ENCODE assay signal across 8 cellular contexts in genomic region chr1:210292276-210292851, GRCh38. TPM values are rescaled to one million over a fixed set of nuclear protein-coding genes. Genes with fewer than 3 reads are reported as not detected.
A peak's percentile ranks its signal among the peaks of the same experiment; 100 is the strongest.
DNase-seq lines count a peak whose midpoint lies in the region; ATAC-seq, FAIRE-seq and TF ChIP-seq lines count a peak whose summit lies in the region.

No MANE protein-coding gene starts in this region.

- no peaks in the 10 kb centered on the region for H3K9me3 ChIP-seq in BLaER1 treated with 17β-estradiol and CSF1 and Interleukin-3, amounts not matched to agents 10 nM and 100 nM (replicated peaks in 1 of 11)
- H3K9me3 ChIP-seq in gastroesophageal sphincter (no peaks in the 10 kb centered on the region), pancreas (no peaks in the 10 kb centered on the region), uterus (no peaks in the 10 kb centered on the region)

- H3K4me3 Mint-ChIP-seq in activated T-cell treated with anti-CD3 and anti-CD28 coated beads, Interleukin-2, amount 50 U/mL, for 4 hours = peak overlapping the region; percentile 24

- ATAC-seq in activated T-cell treated with anti-CD3 and anti-CD28 coated beads, Interleukin-2, amount 50 U/mL, for 4 hours = peak; percentile 74 to 75
- peak; percentile 48 for ATAC-seq in gastroesophageal sphincter
- peak; percentile 96 to 98 (median 97) for ATAC-seq in pancreas
- ATAC-seq in HG03469 (IDR thresholded peaks at IDR 0.05; ENCODE audit: unreplicated experiment) = no peak

- no peak for FAIRE-seq in pancreas (lab: Jason Lieb, UNC)

- DNase-seq in GM20000 (ENCODE audit: low spot score) (peak; percentile 63), NCI-H2107 (lab: John Stamatoyannopoulos, UW) (peak; percentile 79), pancreas (peak; percentile 73 to 92 (median 82)), uterus (peak; percentile 51 to 52)
- peak; percentile 32 for DNase-seq in activated T-cell treated with anti-CD3 and anti-CD28 coated beads, Interleukin-2, amount 50 U/mL, for 4 hours

- intact Hi-C loops in pancreas (cut with DNase I) = no loop called here
- intact Hi-C loops in uterus (cut with DNase I; ENCODE audit: low total_unique reads) = no loop called here

- peak overlapping the region in 5 of 11 experiments; percentile 18 to 52 (median 34); a peak in 5 of 22 replicates for H3K9ac ChIP-seq in BLaER1 treated with 17β-estradiol and CSF1 and Interleukin-3, amounts not matched to agents 10 nM and 100 nM

- H3K36me3 Mint-ChIP-seq in activated T-cell treated with anti-CD3 and anti-CD28 coated beads, Interleukin-2, amount 50 U/mL, for 4 hours (ENCODE audit: insufficient read depth) = no peaks in the 10 kb centered on the region

- H4K20me1 ChIP-seq in BLaER1 treated with 17β-estradiol and CSF1 and Interleukin-3, amounts not matched to agents 10 nM and 100 nM = no peaks in the 10 kb centered on the region; a peak in 1 of 22 replicates

- H3K27me3 ChIP-seq in BLaER1 treated with 17β-estradiol and CSF1 and Interleukin-3, amounts not matched to agents 10 nM and 100 nM = peaks cover 34 to 51% (median 44%) of the 10 kb centered on the region in 11 experiments
- no peaks in the 10 kb centered on the region for H3K27me3 ChIP-seq in gastroesophageal sphincter
- no peaks in the 10 kb centered on the region for H3K27me3 ChIP-seq in pancreas
- H3K27me3 ChIP-seq in uterus = no peaks in the 10 kb centered on the region

- peaks cover 0 to 8% (median 7%) of the 10 kb centered on the region in 10 experiments; a peak in 7 of 20 replicates for H3K4me1 ChIP-seq in BLaER1 treated with 17β-estradiol and CSF1 and Interleukin-3, amounts not matched to agents 10 nM and 100 nM
- H3K4me1 ChIP-seq in gastroesophageal sphincter = peaks cover 0 to 50% (median 40%) of the 10 kb centered on the region in 3 donors
- H3K4me1 ChIP-seq in pancreas = peaks cover 0 to 6% (median 0%) of the 10 kb centered on the region in 3 donors
- peaks cover 0 to 17% of the 10 kb centered on the region in 2 donors for H3K4me1 ChIP-seq in uterus

- peak overlapping the region; percentile 65 to 93 (median 77) for H3K4me2 ChIP-seq in BLaER1 treated with 17β-estradiol and CSF1 and Interleukin-3, amounts not matched to agents 10 nM and 100 nM

- no peak for TF ChIP-seq POLR2A in gastroesophageal sphincter (IDR thresholded peaks at IDR 0.05)
- TF ChIP-seq POLR2A in uterus (IDR thresholded peaks at IDR 0.05) = peak in 1 of 2 donors; percentile 12

- H3K27me3 Mint-ChIP-seq in activated T-cell treated with anti-CD3 and anti-CD28 coated beads, Interleukin-2, amount 50 U/mL, for 4 hours (ENCODE audit: low read depth) = peaks cover 48% of the 10 kb centered on the region

- H3K36me3 ChIP-seq in BLaER1 treated with 17β-estradiol and CSF1 and Interleukin-3, amounts not matched to agents 10 nM and 100 nM = no peaks in the 10 kb centered on the region
- H3K36me3 ChIP-seq in gastroesophageal sphincter (no peaks in the 10 kb centered on the region), pancreas (no peaks in the 10 kb centered on the region), uterus (no peaks in the 10 kb centered on the region)

- peaks cover 5% of the 10 kb centered on the region for H3K4me1 Mint-ChIP-seq in activated T-cell treated with anti-CD3 and anti-CD28 coated beads, Interleukin-2, amount 50 U/mL, for 4 hours (ENCODE audit: low read depth)

- no peaks in the 10 kb centered on the region for H3K9me3 Mint-ChIP-seq in activated T-cell treated with anti-CD3 and anti-CD28 coated beads, Interleukin-2, amount 50 U/mL, for 4 hours

- WGBS in gastroesophageal sphincter (ENCODE audit: low coverage in 1 of 2), 2 donors = 0 to 20% methylated on average over 3 to 9 of the region's 52 CpGs
- 1 to 2% methylated on average over 50 to 52 of the region's 52 CpGs for WGBS in pancreas, 2 donors

- peak overlapping the region; percentile 37 to 65 (median 48) for H3K4me3 ChIP-seq in BLaER1 treated with 17β-estradiol and CSF1 and Interleukin-3, amounts not matched to agents 10 nM and 100 nM
- peak overlapping the region; percentile 40 to 58 for H3K4me3 ChIP-seq in gastroesophageal sphincter
- H3K4me3 ChIP-seq in pancreas = peak overlapping the region; percentile 18 to 52 (median 40)
- peak overlapping the region; percentile 23 to 43 for H3K4me3 ChIP-seq in uterus

- TF ChIP-seq EP300 in gastroesophageal sphincter (IDR thresholded peaks at IDR 0.05) = no peak

- H3K27ac ChIP-seq in BLaER1 treated with 17β-estradiol and CSF1 and Interleukin-3, amounts not matched to agents 10 nM and 100 nM = no peak overlapping the region
- H3K27ac ChIP-seq in gastroesophageal sphincter (peak overlapping the region; percentile 44 to 88 (median 83)), pancreas (peak overlapping the region; percentile 6 to 72 (median 44)), uterus (peak overlapping the region; percentile 85 to 98)

- TF ChIP-seq CTCF in GM20000 (IDR thresholded peaks at IDR 0.05; ENCODE audit: extremely low read depth, missing control alignments) = peak; percentile 9
- TF ChIP-seq CTCF in gastroesophageal sphincter (IDR thresholded peaks at IDR 0.05) = peak in 3 of 4 experiments; percentile 15 to 62 (median 21)
- peak in 3 of 4 donors; percentile 23 to 39 (median 34) for TF ChIP-seq CTCF in pancreas (IDR thresholded peaks at IDR 0.05)
- TF ChIP-seq CTCF in uterus (IDR thresholded peaks at IDR 0.05) = peak; percentile 22 to 39 (median 32)

RNA-seq across cellular contexts. Expression of gene HHAT, which starts 36.3 kb away (rescaled TPM):
- under 1 TPM; 0.26 to 0.71 (median 0.65) TPM for total RNA-seq in activated T-cell treated with anti-CD3 and anti-CD28 coated beads, Interleukin-2, amount 50 U/mL, for 4 hours
- total RNA-seq in gastroesophageal sphincter (1 to 10 TPM; 1.2 to 2.4 (median 1.9) TPM), pancreas (1 to 10 TPM; 1.4 to 4.1 (median 2.4) TPM), uterus (10 to 100 TPM in 1 of 4 donors, 1 to 10 TPM in 2, under 1 TPM in 1; 0.88 to 10.9 (median 3.4) TPM)
- polyA plus RNA-seq in pancreas = 1 to 10 TPM; 1.3 to 3.1 TPM

RNA-seq across cellular contexts. Expression of gene SERTAD4, which starts 59.8 kb away (rescaled TPM):
- not detected for total RNA-seq in activated T-cell treated with anti-CD3 and anti-CD28 coated beads, Interleukin-2, amount 50 U/mL, for 4 hours
- 1 to 10 TPM; 2.9 to 3.3 (median 3.0) TPM for total RNA-seq in gastroesophageal sphincter
- total RNA-seq in pancreas = under 1 TPM; 0.14 to 0.97 (median 0.26) TPM
- under 1 TPM; 0.16 to 0.34 TPM for polyA plus RNA-seq in pancreas
- 1 to 10 TPM; 6.4 to 8.8 (median 8.1) TPM for total RNA-seq in uterus

Comparison
In these comparisons a context has a peak if more than half of its experiments do, and no peak if none do; other contexts are left out.
1. H3K27ac ChIP-seq: peak in gastroesophageal sphincter (4 of 4), pancreas (4 of 4) and uterus (2 of 2); none in BLaER1 treated with 17β-estradiol and CSF1 and Interleukin-3, amounts not matched to agents 10 nM and 100 nM (0 of 11).
2. DNase-seq: peak in every context shown above with its lines; median percentile 82 in pancreas; 79 in NCI-H2107; 63 in GM20000; 52 in uterus; 32 in activated T-cell treated with anti-CD3 and anti-CD28 coated beads, Interleukin-2, amount 50 U/mL, for 4 hours.
3. Peak in every context shown above with its lines, with median percentiles within 50 percentile points of each other: H3K4me3 ChIP-seq and CTCF ChIP-seq.